Comparison of ENCODE assay signal across 37 cellular contexts in the genomic region with DNA sequence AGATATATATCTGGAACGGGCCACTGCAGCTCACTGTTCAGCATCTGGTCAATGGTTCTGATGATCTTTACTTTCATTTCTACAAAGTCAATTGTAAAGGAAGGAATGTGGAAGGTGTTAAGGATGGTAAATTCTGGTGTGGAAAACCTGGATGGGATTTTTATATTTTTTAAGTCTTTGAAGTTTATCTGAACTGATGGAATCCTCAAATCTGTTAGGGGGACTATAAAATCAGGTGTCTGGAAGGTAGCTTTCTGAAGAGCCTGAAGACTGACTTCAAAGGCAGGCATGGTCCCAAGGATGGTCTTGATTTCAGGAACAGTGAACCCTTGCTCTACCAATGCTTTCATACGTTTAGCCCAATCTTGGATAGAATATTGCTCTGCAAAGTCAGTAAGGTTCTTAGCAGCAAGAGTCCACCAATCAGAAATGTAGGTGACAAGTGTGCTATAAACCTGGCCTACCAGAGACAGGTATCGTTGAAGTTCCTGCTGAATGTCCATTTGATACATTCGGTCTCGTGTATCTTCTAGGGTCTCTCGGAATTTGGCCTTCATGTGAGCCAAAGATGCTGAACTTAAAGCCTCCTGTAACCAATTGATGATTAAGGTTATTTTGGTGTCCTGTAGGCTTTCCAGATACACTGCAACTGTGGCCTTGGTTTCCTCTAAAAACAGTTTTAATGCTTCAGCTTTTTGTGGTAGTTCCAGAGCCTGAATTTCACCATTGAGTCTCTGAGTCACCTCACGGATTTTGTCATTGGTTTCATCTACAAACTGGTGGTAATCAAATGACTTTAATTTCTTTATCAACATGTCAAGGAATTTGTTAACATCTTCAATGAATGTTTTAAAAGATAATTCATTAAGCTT. TPM values are rescaled to one million over a fixed set of nuclear protein-coding genes. Genes with fewer than 3 reads are reported as not detected.
"Had no signal": no experiment of that assay in that cellular context is flagged by ENCODE, and none has a peak within 500 bp of the region (broad histone marks: within the 10 kb centered on the region; RNA-seq: fewer than 3 reads in every experiment).

No MANE protein-coding gene starts in this region.

- H3K4me1 ChIP-seq: ascending aorta had no signal

- H3K9me3 Mint-ChIP-seq: activated B cell treated with CpG ODN at 0.5 μM for 24 hours; activated CD4-positive, alpha-beta memory T cell treated with anti-CD3 and anti-CD28 coated beads, Interleukin-2, amount 10 ng/mL, durations not matched to agents 7 days and 5 days; activated CD4-positive, alpha-beta T cell treated with anti-CD3 and anti-CD28 coated beads, Interleukin-2, amount 10 ng/mL, durations not matched to agents 7 days and 5 days; activated naive CD4-positive, alpha-beta T cell treated with anti-CD3 and anti-CD28 coated beads, Interleukin-2, amount 10 ng/mL, durations not matched to agents 7 days and 5 days; activated naive CD4-positive, alpha-beta T cell treated with anti-CD3 and anti-CD28 coated beads, Interleukin-2, amount 50 U/mL, for 24 hours; activated naive CD8-positive, alpha-beta T cell treated with anti-CD3 and anti-CD28 coated beads, Interleukin-2, amount 10 ng/mL, durations not matched to agents 7 days and 5 days; activated naive CD8-positive, alpha-beta T cell treated with anti-CD3 and anti-CD28 coated beads, Interleukin-2, amount 50 U/mL, for 24 hours; activated T-cell treated with anti-CD3 and anti-CD28 coated beads, Interleukin-2, amount 50 U/mL, for 24 hours; activated T-helper 2 cell treated with anti-CD3 and anti-CD28 coated beads, Interferon-gamma antibody, Interleukin-2, Interleukin-4, amounts not matched to agents 10 μg/mL and 5 μg/mL and 100 μg/mL, durations not matched to agents 14 hours and 24 hours and 36 hours; brain; central memory CD8-positive, alpha-beta T cell; T-helper 1 cell treated with Interleukin-12 subunit alpha and Interleukin-12 subunit beta and Interleukin-4 antibody, amounts not matched to agents 30 μg/mL and 1 μg/mL, for 36 hours; T-helper 2 cell treated with Interferon-gamma antibody and Interleukin-4, amounts not matched to agents 5 μg/mL and 100 μg/mL, for 36 hours had no signal

- H3K27ac Mint-ChIP-seq: activated B cell treated with CpG ODN at 0.5 μM for 24 hours; activated CD4-positive, alpha-beta memory T cell treated with anti-CD3 and anti-CD28 coated beads, Interleukin-2, amount 10 ng/mL, durations not matched to agents 7 days and 5 days; activated CD4-positive, alpha-beta T cell treated with anti-CD3 and anti-CD28 coated beads, Interleukin-2, amount 10 ng/mL, durations not matched to agents 7 days and 5 days; activated CD8-positive, alpha-beta memory T cell treated with anti-CD3 and anti-CD28 coated beads, Interleukin-2, amount 10 ng/mL, durations not matched to agents 7 days and 5 days; activated CD8-positive, alpha-beta T cell treated with anti-CD3 and anti-CD28 coated beads, Interleukin-2, amount 10 ng/mL, durations not matched to agents 7 days and 5 days; activated naive CD4-positive, alpha-beta T cell treated with anti-CD3 and anti-CD28 coated beads, Interleukin-2, amount 10 ng/mL, durations not matched to agents 7 days and 5 days; activated naive CD4-positive, alpha-beta T cell treated with anti-CD3 and anti-CD28 coated beads, Interleukin-2, amount 50 U/mL, for 24 hours; activated naive CD8-positive, alpha-beta T cell; activated naive CD8-positive, alpha-beta T cell treated with anti-CD3 and anti-CD28 coated beads, Interleukin-2, amount 10 ng/mL, durations not matched to agents 7 days and 5 days; activated naive CD8-positive, alpha-beta T cell treated with anti-CD3 and anti-CD28 coated beads, Interleukin-2, amount 50 U/mL, for 24 hours; activated T-cell treated with anti-CD3 and anti-CD28 coated beads, Interleukin-2, amount 50 U/mL, for 24 hours; activated T-helper 2 cell treated with anti-CD3 and anti-CD28 coated beads, Interferon-gamma antibody, Interleukin-2, Interleukin-4, amounts not matched to agents 10 μg/mL and 5 μg/mL and 100 μg/mL, durations not matched to agents 14 hours and 24 hours and 36 hours; brain; T-helper 1 cell treated with Interleukin-12 subunit alpha and Interleukin-12 subunit beta and Interleukin-4 antibody, amounts not matched to agents 30 μg/mL and 1 μg/mL, for 36 hours; T-helper 2 cell treated with Interferon-gamma antibody and Interleukin-4, amounts not matched to agents 5 μg/mL and 100 μg/mL, for 36 hours had no signal

- H3K36me3 Mint-ChIP-seq: activated CD8-positive, alpha-beta memory T cell treated with anti-CD3 and anti-CD28 coated beads, Interleukin-2, amount 10 ng/mL, durations not matched to agents 7 days and 5 days; activated naive CD4-positive, alpha-beta T cell treated with anti-CD3 and anti-CD28 coated beads, Interleukin-2, amount 10 ng/mL, durations not matched to agents 7 days and 5 days; activated naive CD4-positive, alpha-beta T cell treated with anti-CD3 and anti-CD28 coated beads, Interleukin-2, amount 50 U/mL, for 24 hours; activated naive CD8-positive, alpha-beta T cell; activated naive CD8-positive, alpha-beta T cell treated with anti-CD3 and anti-CD28 coated beads, Interleukin-2, amount 10 ng/mL, durations not matched to agents 7 days and 5 days; brain had no signal

- H3K4me3 Mint-ChIP-seq: activated B cell treated with CpG ODN at 0.5 μM for 24 hours; activated CD4-positive, alpha-beta memory T cell treated with anti-CD3 and anti-CD28 coated beads, Interleukin-2, amount 10 ng/mL, durations not matched to agents 7 days and 5 days; activated CD4-positive, alpha-beta T cell treated with anti-CD3 and anti-CD28 coated beads, Interleukin-2, amount 10 ng/mL, durations not matched to agents 7 days and 5 days; activated CD8-positive, alpha-beta memory T cell treated with anti-CD3 and anti-CD28 coated beads, Interleukin-2, amount 10 ng/mL, durations not matched to agents 7 days and 5 days; activated CD8-positive, alpha-beta T cell treated with anti-CD3 and anti-CD28 coated beads, Interleukin-2, amount 10 ng/mL, durations not matched to agents 7 days and 5 days; activated naive CD4-positive, alpha-beta T cell treated with anti-CD3 and anti-CD28 coated beads, Interleukin-2, amount 10 ng/mL, durations not matched to agents 7 days and 5 days; activated naive CD4-positive, alpha-beta T cell treated with anti-CD3 and anti-CD28 coated beads, Interleukin-2, amount 50 U/mL, for 24 hours; activated naive CD8-positive, alpha-beta T cell; activated naive CD8-positive, alpha-beta T cell treated with anti-CD3 and anti-CD28 coated beads, Interleukin-2, amount 10 ng/mL, durations not matched to agents 7 days and 5 days; activated naive CD8-positive, alpha-beta T cell treated with anti-CD3 and anti-CD28 coated beads, Interleukin-2, amount 50 U/mL, for 24 hours; activated T-cell treated with anti-CD3 and anti-CD28 coated beads, Interleukin-2, amount 50 U/mL, for 24 hours; brain; central memory CD8-positive, alpha-beta T cell; T-helper 1 cell treated with Interleukin-12 subunit alpha and Interleukin-12 subunit beta and Interleukin-4 antibody, amounts not matched to agents 30 μg/mL and 1 μg/mL, for 36 hours; T-helper 2 cell treated with Interferon-gamma antibody and Interleukin-4, amounts not matched to agents 5 μg/mL and 100 μg/mL, for 36 hours had no signal

- H3K27me3 ChIP-seq: ascending aorta, cardiac muscle cell had no signal

- DNase-seq: activated B cell treated with CpG ODN at 0.5 μM for 24 hours; activated CD4-positive, alpha-beta memory T cell treated with anti-CD3 and anti-CD28 coated beads, Interleukin-2, amount 10 ng/mL, durations not matched to agents 7 days and 5 days; activated CD4-positive, alpha-beta T cell treated with anti-CD3 and anti-CD28 coated beads for 48 hours; activated CD4-positive, alpha-beta T cell treated with anti-CD3 and anti-CD28 coated beads, Interleukin-2, amount 10 ng/mL, durations not matched to agents 7 days and 5 days; activated CD4-positive, alpha-beta T cell treated with anti-CD3 and anti-CD28 coated beads, Interleukin-2, amount 50 U/mL, for 48 hours; activated CD4-positive, CD25-positive, alpha-beta regulatory T cell treated with anti-CD3 and anti-CD28 coated beads, Interleukin-2, amount 50 U/mL, for 72 hours; activated CD8-positive, alpha-beta memory T cell treated with anti-CD3 and anti-CD28 coated beads for 24 hours; activated CD8-positive, alpha-beta memory T cell treated with anti-CD3 and anti-CD28 coated beads, Interleukin-2, amount 10 ng/mL, durations not matched to agents 7 days and 5 days; activated CD8-positive, alpha-beta memory T cell treated with anti-CD3 and anti-CD28 coated beads, Interleukin-2, amount 50 U/mL, for 48 hours; activated CD8-positive, alpha-beta T cell treated with anti-CD3 and anti-CD28 coated beads, Interleukin-2, amount 10 ng/mL, durations not matched to agents 7 days and 5 days; activated effector memory CD4-positive, alpha-beta T cell treated with Interleukin-2 at 50 U/mL for 16 hours; activated gamma-delta T cell; activated naive CD4-positive, alpha-beta T cell treated with anti-CD3 and anti-CD28 coated beads, Interleukin-2, amount 10 ng/mL, durations not matched to agents 7 days and 5 days; activated naive CD4-positive, alpha-beta T cell treated with Interleukin-2 at 50 U/mL for 16 hours; activated naive CD8-positive, alpha-beta T cell treated with anti-CD3 and anti-CD28 coated beads, Interleukin-2, amount 10 ng/mL, durations not matched to agents 7 days and 5 days; activated naive CD8-positive, alpha-beta T cell treated with anti-CD3 and anti-CD28 coated beads, Interleukin-2, amount 50 U/mL, for 24 hours; activated T-cell treated with anti-CD3 and anti-CD28 coated beads, Interleukin-2, amount 50 U/mL, for 24 hours; activated T-cell treated with anti-CD3 and anti-CD28 coated beads, Interleukin-2, amount 50 U/mL, for 48 hours; amygdala; anterior cingulate cortex; caudate nucleus; cerebellar nuclear complex; T-helper 1 cell; T-helper 2 cell; T-helper 9 cell had no signal

- H3K27ac ChIP-seq: ascending aorta, cardiac muscle cell, VCaP had no signal

- H3K4me1 Mint-ChIP-seq: activated B cell treated with CpG ODN at 0.5 μM for 24 hours; activated CD4-positive, alpha-beta memory T cell treated with anti-CD3 and anti-CD28 coated beads, Interleukin-2, amount 10 ng/mL, durations not matched to agents 7 days and 5 days; activated CD4-positive, alpha-beta T cell treated with anti-CD3 and anti-CD28 coated beads, Interleukin-2, amount 10 ng/mL, durations not matched to agents 7 days and 5 days; activated CD8-positive, alpha-beta memory T cell treated with anti-CD3 and anti-CD28 coated beads, Interleukin-2, amount 10 ng/mL, durations not matched to agents 7 days and 5 days; activated naive CD4-positive, alpha-beta T cell treated with anti-CD3 and anti-CD28 coated beads, Interleukin-2, amount 10 ng/mL, durations not matched to agents 7 days and 5 days; activated naive CD4-positive, alpha-beta T cell treated with anti-CD3 and anti-CD28 coated beads, Interleukin-2, amount 50 U/mL, for 24 hours; activated naive CD8-positive, alpha-beta T cell treated with anti-CD3 and anti-CD28 coated beads, Interleukin-2, amount 10 ng/mL, durations not matched to agents 7 days and 5 days; activated naive CD8-positive, alpha-beta T cell treated with anti-CD3 and anti-CD28 coated beads, Interleukin-2, amount 50 U/mL, for 24 hours; brain; central memory CD8-positive, alpha-beta T cell had no signal

- ATAC-seq: activated CD8-positive, alpha-beta memory T cell treated with anti-CD3 and anti-CD28 coated beads, Interleukin-2, amount 10 ng/mL, durations not matched to agents 7 days and 5 days; activated CD8-positive, alpha-beta T cell treated with anti-CD3 and anti-CD28 coated beads, Interleukin-2, amount 10 ng/mL, durations not matched to agents 7 days and 5 days; activated naive CD8-positive, alpha-beta T cell treated with anti-CD3 and anti-CD28 coated beads, Interleukin-2, amount 50 U/mL, for 24 hours had no signal

- H3K36me3 ChIP-seq: cardiac muscle cell had no signal

- H3K27me3 Mint-ChIP-seq: activated naive CD8-positive, alpha-beta T cell; activated T-cell treated with anti-CD3 and anti-CD28 coated beads, Interleukin-2, amount 50 U/mL, for 24 hours had no signal

- H3K4me3 ChIP-seq: ascending aorta, cardiac muscle cell had no signal

- FAIRE-seq: bronchial epithelial cell, TTC549 had no signal

RNA-seq across cellular contexts. Expression of a gene that starts 34.8 kb away (rescaled TPM):
- total RNA-seq: activated B cell treated with CpG ODN at 0.5 μM for 24 hours; activated CD4-positive, alpha-beta memory T cell treated with anti-CD3 and anti-CD28 coated beads, Interleukin-2, amount 10 ng/mL, durations not matched to agents 7 days and 5 days; activated CD4-positive, alpha-beta T cell treated with anti-CD3 and anti-CD28 coated beads, Interleukin-2, amount 10 ng/mL, durations not matched to agents 7 days and 5 days; activated CD8-positive, alpha-beta memory T cell treated with anti-CD3 and anti-CD28 coated beads, Interleukin-2, amount 10 ng/mL, durations not matched to agents 7 days and 5 days; activated CD8-positive, alpha-beta T cell treated with anti-CD3 and anti-CD28 coated beads, Interleukin-2, amount 10 ng/mL, durations not matched to agents 7 days and 5 days; activated naive CD8-positive, alpha-beta T cell treated with anti-CD3 and anti-CD28 coated beads, Interleukin-2, amount 10 ng/mL, durations not matched to agents 7 days and 5 days; activated T-helper 2 cell treated with anti-CD3 and anti-CD28 coated beads, Interferon-gamma antibody, Interleukin-2, Interleukin-4, amounts not matched to agents 10 μg/mL and 5 μg/mL and 100 μg/mL, durations not matched to agents 14 hours and 24 hours and 36 hours had no signal
